26 cellular contexts compared by ENCODE assay signal in the genomic region with DNA sequence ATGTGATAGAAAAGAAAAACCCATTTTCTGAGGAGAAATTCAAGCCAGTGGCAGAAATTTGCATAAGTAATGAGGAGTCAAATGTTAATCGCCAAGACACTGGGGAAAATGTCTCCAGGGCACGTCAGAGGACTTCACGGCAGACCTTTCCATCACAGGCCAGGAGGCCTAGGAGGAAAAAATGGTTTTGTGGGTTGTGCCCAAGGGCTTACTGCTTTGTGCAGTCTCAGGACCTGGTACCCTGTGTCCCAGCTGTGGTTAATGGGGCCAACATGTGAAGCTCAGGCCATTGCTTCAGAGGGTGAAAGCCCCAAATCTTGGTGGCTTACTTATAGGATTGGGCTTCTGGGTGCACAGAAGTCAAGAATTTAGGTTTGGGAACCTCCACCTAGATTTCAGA. TPM values are rescaled to one million over a fixed set of nuclear protein-coding genes. Genes with fewer than 3 reads are reported as not detected.
"Had no signal": no experiment of that assay in that cellular context is flagged by ENCODE, and none has a peak within 500 bp of the region (broad histone marks: within the 10 kb centered on the region; RNA-seq: fewer than 3 reads in every experiment).

No MANE protein-coding gene starts in this region.

- DNase-seq: effector CD8-positive, alpha-beta T cell; foreskin keratinocyte; heart right ventricle; hippocampal formation; left colon; left ventricle myocardium superior; lower lobe of right lung; nephron progenitor cell; nucleus accumbens; pancreas; stimulated activated CD4-positive, alpha-beta T cell treated with anti-CD3 and anti-CD28 coated beads, Interleukin-12 subunit alpha, Interleukin-12 subunit beta, amount 100 ng/mL, for 4 hours; stimulated activated CD4-positive, alpha-beta T cell treated with anti-CD3 and anti-CD28 coated beads, Interleukin-1b, Interleukin-23, amount 100 ng/mL, for 48 hours; stimulated activated CD4-positive, alpha-beta T cell treated with anti-CD3 and anti-CD28 coated beads, Interleukin-4, amount 100 ng/mL, for 1 hour; stimulated activated naive CD4-positive, alpha-beta T cell treated with Interleukin-2 at 50 U/mL for 16 hours; stomach; thyroid gland; trophoblast cell had no signal

- H3K4me1 Mint-ChIP-seq: central memory CD8-positive, alpha-beta T cell; naive thymus-derived CD8-positive, alpha-beta T cell; stimulated activated effector memory CD8-positive, alpha-beta T cell treated with anti-CD3 and anti-CD28 coated beads, Interleukin-12 subunit alpha, Interleukin-12 subunit beta, amount 100 ng/mL, for 72 hours had no signal

- H3K9me3 ChIP-seq: pancreas, thyroid gland had no signal

- H3K36me3 ChIP-seq: esophagus muscularis mucosa, gastroesophageal sphincter, heart right ventricle, lower lobe of right lung, pancreas, right lobe of liver, stomach, thyroid gland had no signal

- H3K4me1 ChIP-seq: esophagus muscularis mucosa, foreskin keratinocyte, gastroesophageal sphincter, heart right ventricle, lower lobe of right lung, pancreas, right lobe of liver, stomach, thyroid gland had no signal

- H3K27me3 ChIP-seq: esophagus muscularis mucosa, foreskin keratinocyte, gastroesophageal sphincter, heart right ventricle, pancreas, right lobe of liver, stomach, thyroid gland had no signal

- H3K4me3 ChIP-seq: esophagus muscularis mucosa, gastroesophageal sphincter, heart right ventricle, lower lobe of right lung, pancreas, right lobe of liver, smooth muscle cell, stomach, thyroid gland had no signal

- H3K36me3 Mint-ChIP-seq: stimulated activated effector memory CD8-positive, alpha-beta T cell treated with anti-CD3 and anti-CD28 coated beads, Interleukin-12 subunit alpha, Interleukin-12 subunit beta, amount 100 ng/mL, for 72 hours had no signal

- H3K4me3 Mint-ChIP-seq: central memory CD8-positive, alpha-beta T cell; naive thymus-derived CD8-positive, alpha-beta T cell; nephron progenitor cell; stimulated activated effector memory CD8-positive, alpha-beta T cell treated with anti-CD3 and anti-CD28 coated beads, Interleukin-12 subunit alpha, Interleukin-12 subunit beta, amount 100 ng/mL, for 72 hours had no signal

- ATAC-seq: foreskin keratinocyte; gastroesophageal sphincter; heart right ventricle; left colon; left ventricle myocardium superior; lower lobe of right lung; naive thymus-derived CD8-positive, alpha-beta T cell; pancreas; right lobe of liver; stimulated activated effector memory CD8-positive, alpha-beta T cell treated with anti-CD3 and anti-CD28 coated beads, Interleukin-12 subunit alpha, Interleukin-12 subunit beta, amount 100 ng/mL, for 72 hours had no signal

- H3K27ac ChIP-seq: esophagus muscularis mucosa, foreskin keratinocyte, gastroesophageal sphincter, heart right ventricle, lower lobe of right lung, pancreas, right lobe of liver, stomach, thyroid gland had no signal

- H3K27ac Mint-ChIP-seq: naive thymus-derived CD8-positive, alpha-beta T cell; nephron progenitor cell; progenitor cell of endocrine pancreas; stimulated activated effector memory CD8-positive, alpha-beta T cell treated with anti-CD3 and anti-CD28 coated beads, Interleukin-12 subunit alpha, Interleukin-12 subunit beta, amount 100 ng/mL, for 72 hours had no signal

RNA-seq across cellular contexts. Expression of gene ADAMTS2, which starts 54.8 kb away (rescaled TPM):
- total RNA-seq: endothelial cell of umbilical vein; foreskin keratinocyte; naive thymus-derived CD8-positive, alpha-beta T cell had no signal
- polyA plus RNA-seq: endothelial cell of umbilical vein, foreskin keratinocyte had no signal
